27 cellular contexts compared by ENCODE assay signal in the genomic region with DNA sequence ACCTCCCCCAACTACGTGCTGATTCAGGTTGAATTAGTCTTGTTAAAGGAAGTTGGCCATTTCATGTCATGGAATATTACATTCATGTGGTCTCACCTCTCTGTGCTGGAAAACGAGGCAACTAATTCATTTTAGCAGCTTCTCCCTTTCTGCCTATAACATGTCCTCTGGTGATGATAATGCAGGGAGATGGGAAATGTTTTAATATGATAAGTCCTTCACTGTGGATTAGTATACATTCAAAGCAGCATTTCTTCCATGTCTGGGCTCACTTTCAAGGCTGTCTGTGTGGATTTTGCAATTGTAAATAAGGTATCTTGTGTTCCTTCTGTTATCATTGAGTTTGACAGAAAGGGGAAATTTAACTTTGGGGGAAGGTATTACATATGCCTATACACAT.
"Had no signal": no experiment of that assay in that cellular context is flagged by ENCODE, and none has a peak within 500 bp of the region (broad histone marks: within the 10 kb centered on the region; RNA-seq: fewer than 3 reads in every experiment).

No MANE protein-coding gene starts in this region.

- H3K9me3 ChIP-seq: stomach, suprapubic skin, testis, thoracic aorta, thyroid gland, tibial artery, tibial nerve, transverse colon, upper lobe of left lung, upper lobe of right lung, uterus, vagina had no signal

- ATAC-seq: stimulated activated effector memory CD8-positive, alpha-beta T cell treated with anti-CD3 and anti-CD28 coated beads, Interleukin-12 subunit alpha, Interleukin-12 subunit beta, amount 100 ng/mL, for 72 hours; stimulated activated memory B cell treated with anti-CD40 and anti-IgM and Interleukin-4, amounts not matched to agents 10 μg/mL and 1 μg/mL and 100 μg/mL, for 72 hours; stimulated activated naive B cell treated with anti-CD40 and anti-IgM and Interleukin-4, amounts not matched to agents 10 μg/mL and 1 μg/mL and 100 μg/mL, for 72 hours; stimulated activated naive CD8-positive, alpha-beta T cell treated with anti-CD3 and anti-CD28 coated beads, Interleukin-15, amount 100 ng/mL, for 72 hours; stimulated activated naive CD8-positive, alpha-beta T cell treated with anti-CD3 and anti-CD28 coated beads, Interleukin-15, Interleukin-2, amounts not matched to agents 100 U/mL and 50 U/mL, for 24 hours; upper lobe of right lung had no signal

- FAIRE-seq: urothelium cell line had no signal

- H3K27ac ChIP-seq: stomach, suprapubic skin, testis, thoracic aorta, thyroid gland, tibial artery, tibial nerve, transverse colon, upper lobe of left lung, upper lobe of right lung, uterus, vagina had no signal

- H3K27me3 ChIP-seq: stomach, suprapubic skin, testis, thyroid gland, tibial artery, tibial nerve, transverse colon, upper lobe of left lung, upper lobe of right lung, uterus, vagina had no signal

- H3K36me3 ChIP-seq: stomach, suprapubic skin, thoracic aorta, thyroid gland, tibial artery, tibial nerve, transverse colon, upper lobe of left lung, upper lobe of right lung, uterus, vagina had no signal

- H3K4me1 ChIP-seq: suprapubic skin, testis, thyroid gland, tibial artery, tibial nerve, transverse colon, upper lobe of left lung, upper lobe of right lung, uterus, vagina had no signal

- H3K4me3 ChIP-seq: stomach, suprapubic skin, testis, thoracic aorta, thyroid gland, tibial artery, tibial nerve, transverse colon, upper lobe of left lung, upper lobe of right lung, uterus, vagina had no signal

- DNase-seq: stimulated activated CD4-positive, alpha-beta T cell treated with anti-CD3 and anti-CD28 coated beads, Interleukin-2, amount 100 ng/mL, for 48 hours; stimulated activated CD4-positive, alpha-beta T cell treated with anti-CD3 and anti-CD28 coated beads, Interleukin-4, amount 100 ng/mL, for 1 hour; stimulated activated CD4-positive, alpha-beta T cell treated with anti-CD3 and anti-CD28 coated beads, Interleukin-4, amount 100 ng/mL, for 24 hours; stimulated activated CD4-positive, alpha-beta T cell treated with anti-CD3 and anti-CD28 coated beads, Interleukin-4, amount 100 ng/mL, for 4 hours; stimulated activated CD8-positive, alpha-beta memory T cell treated with anti-CD3 and anti-CD28 coated beads, Interleukin-4, amount 100 ng/mL, for 48 hours; stimulated activated naive B cell treated with anti-CD40 and anti-IgM and Interleukin-4, amounts not matched to agents 10 μg/mL and 1 μg/mL and 100 μg/mL, for 72 hours; stimulated activated naive CD4-positive, alpha-beta T cell; stimulated activated naive CD4-positive, alpha-beta T cell treated with Interleukin-2 at 50 U/mL for 16 hours; stimulated activated naive CD8-positive, alpha-beta T cell treated with anti-CD3 and anti-CD28 coated beads, Interleukin-15, amount 100 ng/mL, for 72 hours; stimulated activated naive CD8-positive, alpha-beta T cell treated with anti-CD3 and anti-CD28 coated beads, Interleukin-15, Interleukin-2, amounts not matched to agents 100 U/mL and 50 U/mL, for 24 hours; stomach; substantia nigra; testis; thyroid gland; tibial artery; transverse colon; trophoblast cell; upper lobe of left lung; upper lobe of right lung; uterus had no signal
